ENCODE assay signal across 14 cellular contexts in the genomic region with DNA sequence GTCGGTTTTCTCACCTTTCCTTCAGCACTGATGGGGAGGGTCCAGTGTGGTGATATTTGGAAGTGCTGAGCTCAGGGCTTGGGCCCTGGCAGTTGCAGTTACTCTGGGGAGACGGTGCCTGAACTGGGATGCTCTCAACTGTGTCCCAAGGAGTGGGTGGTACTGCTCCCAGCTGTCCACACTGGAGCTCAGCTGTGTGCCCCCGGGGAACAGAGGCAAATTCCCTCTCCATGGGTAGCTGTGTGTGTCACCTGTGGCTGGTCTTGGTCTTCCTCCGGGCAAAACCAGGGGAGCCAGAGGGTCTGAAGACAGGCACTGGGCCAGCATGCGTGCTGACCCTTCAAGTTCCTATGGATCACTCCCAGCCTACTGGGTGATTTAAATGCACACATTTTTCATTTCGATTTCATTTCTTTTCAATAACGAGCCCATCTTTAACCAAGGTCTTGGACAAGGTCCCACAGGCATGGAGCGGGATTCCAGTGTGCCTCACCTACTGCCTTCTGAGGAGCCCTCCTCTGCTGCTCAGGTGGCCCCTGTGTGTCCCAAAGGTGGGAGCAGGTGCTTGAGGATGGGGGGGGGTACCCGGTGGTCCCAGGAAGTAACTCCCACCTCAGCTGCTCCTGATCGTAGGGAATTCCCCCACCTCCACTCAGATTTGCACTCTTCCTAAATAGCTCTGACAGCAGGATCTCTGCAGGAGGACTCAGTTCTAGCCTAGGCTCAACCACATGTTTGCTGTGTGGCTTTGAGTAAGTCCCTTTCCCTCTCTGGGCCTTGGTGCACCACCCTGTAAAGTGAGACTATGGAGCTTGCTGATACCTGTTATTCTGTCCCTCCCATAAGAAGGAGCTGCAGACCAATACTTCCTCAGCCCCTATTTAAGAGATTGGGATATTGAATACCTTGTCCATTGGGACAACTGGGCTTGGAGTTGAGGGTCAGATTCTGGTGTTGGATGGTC.
"Had no signal": no experiment of that assay in that cellular context is flagged by ENCODE, and none has a peak within 500 bp of the region (broad histone marks: within the 10 kb centered on the region; RNA-seq: fewer than 3 reads in every experiment).

No MANE protein-coding gene starts in this region.

- H3K4me1 Mint-ChIP-seq: activated CD4-positive, alpha-beta memory T cell treated with anti-CD3 and anti-CD28 coated beads, Interleukin-2, amount 10 ng/mL, durations not matched to agents 7 days and 5 days; activated CD8-positive, alpha-beta memory T cell treated with anti-CD3 and anti-CD28 coated beads, Interleukin-2, amount 10 ng/mL, durations not matched to agents 7 days and 5 days had no signal

- H3K4me3 Mint-ChIP-seq: activated CD4-positive, alpha-beta memory T cell treated with anti-CD3 and anti-CD28 coated beads, Interleukin-2, amount 10 ng/mL, durations not matched to agents 7 days and 5 days; activated CD8-positive, alpha-beta memory T cell treated with anti-CD3 and anti-CD28 coated beads, Interleukin-2, amount 10 ng/mL, durations not matched to agents 7 days and 5 days; effector memory CD8-positive, alpha-beta T cell; natural killer cell had no signal

- H3K27me3 ChIP-seq: breast epithelium had no signal

- H3K27ac Mint-ChIP-seq: activated CD4-positive, alpha-beta memory T cell treated with anti-CD3 and anti-CD28 coated beads, Interleukin-2, amount 10 ng/mL, durations not matched to agents 7 days and 5 days; activated CD8-positive, alpha-beta memory T cell treated with anti-CD3 and anti-CD28 coated beads, Interleukin-2, amount 10 ng/mL, durations not matched to agents 7 days and 5 days; activated T-helper 2 cell treated with anti-CD3 and anti-CD28 coated beads, Interferon-gamma antibody, Interleukin-2, Interleukin-4, amounts not matched to agents 10 μg/mL and 5 μg/mL and 100 μg/mL, durations not matched to agents 14 hours and 24 hours and 36 hours; effector memory CD8-positive, alpha-beta T cell; natural killer cell had no signal

- H3K9me3 ChIP-seq: breast epithelium, lower lobe of right lung had no signal

- DNase-seq: activated CD4-positive, alpha-beta memory T cell treated with anti-CD3 and anti-CD28 coated beads, Interleukin-2, amount 10 ng/mL, durations not matched to agents 7 days and 5 days; activated CD4-positive, CD25-positive, alpha-beta regulatory T cell; activated CD8-positive, alpha-beta memory T cell treated with anti-CD3 and anti-CD28 coated beads, Interleukin-2, amount 10 ng/mL, durations not matched to agents 7 days and 5 days; activated naive CD4-positive, alpha-beta T cell treated with anti-CD3 and anti-CD28 coated beads, Interleukin-2, amount 50 U/mL, for 16 hours; effector memory CD8-positive, alpha-beta T cell; foreskin fibroblast; islet precursor cell; left colon; lower lobe of right lung; natural killer cell; T-helper 1 cell; T-helper 9 cell had no signal

- H3K36me3 ChIP-seq: breast epithelium, lower lobe of right lung had no signal

- H3K4me3 ChIP-seq: breast epithelium, lower lobe of right lung had no signal

- H3K27ac ChIP-seq: breast epithelium, lower lobe of right lung had no signal

- H3K9me3 Mint-ChIP-seq: activated CD4-positive, alpha-beta memory T cell treated with anti-CD3 and anti-CD28 coated beads, Interleukin-2, amount 10 ng/mL, durations not matched to agents 7 days and 5 days; activated T-helper 2 cell treated with anti-CD3 and anti-CD28 coated beads, Interferon-gamma antibody, Interleukin-2, Interleukin-4, amounts not matched to agents 10 μg/mL and 5 μg/mL and 100 μg/mL, durations not matched to agents 14 hours and 24 hours and 36 hours; effector memory CD8-positive, alpha-beta T cell; natural killer cell had no signal

- ATAC-seq: activated CD8-positive, alpha-beta memory T cell treated with anti-CD3 and anti-CD28 coated beads, Interleukin-2, amount 10 ng/mL, durations not matched to agents 7 days and 5 days; effector memory CD8-positive, alpha-beta T cell; left colon; lower lobe of right lung; natural killer cell had no signal

- H3K36me3 Mint-ChIP-seq: activated CD8-positive, alpha-beta memory T cell treated with anti-CD3 and anti-CD28 coated beads, Interleukin-2, amount 10 ng/mL, durations not matched to agents 7 days and 5 days; natural killer cell had no signal

- H3K27me3 Mint-ChIP-seq: activated CD4-positive, alpha-beta memory T cell treated with anti-CD3 and anti-CD28 coated beads, Interleukin-2, amount 10 ng/mL, durations not matched to agents 7 days and 5 days; activated CD8-positive, alpha-beta memory T cell treated with anti-CD3 and anti-CD28 coated beads, Interleukin-2, amount 10 ng/mL, durations not matched to agents 7 days and 5 days; effector memory CD8-positive, alpha-beta T cell had no signal
